9 cellular contexts compared by ENCODE assay signal in genomic region chr10:110528224-110528997, GRCh38. TPM values are rescaled to one million over a fixed set of nuclear protein-coding genes. Genes with fewer than 3 reads are reported as not detected.
DNase-seq lines count a peak whose midpoint lies in the region; ATAC-seq and TF ChIP-seq lines count a peak whose summit lies in the region.
"Had no signal": no experiment of that assay in that cellular context is flagged by ENCODE, and none has a peak within 500 bp of the region (broad histone marks: within the 10 kb centered on the region; RNA-seq: fewer than 3 reads in every experiment).

No MANE protein-coding gene starts in this region.

- DNase-seq in HFFc6 (no peak), PC-9 (no peak), fibroblast of pulmonary artery (ENCODE audit: low read depth) (peak; percentile 77), GM19238 (ENCODE audit: insufficient read length, low spot score) (no peak), activated gamma-delta T cell treated with Interleukin-2 at 50 U/mL for 16 hours (no peak), GOT3 (lab: John Stamatoyannopoulos, UW) (no peak), inferior parietal cortex (ENCODE audit: extremely low spot score) (no peak)
- DNase-seq: OCI-M1 had no signal

- H3K9me3 Mint-ChIP-seq in HFFc6: no peaks in the 10 kb centered on the region

- no peak overlapping the region for H3K4me3 ChIP-seq in PC-9
- no peak overlapping the region for H3K4me3 ChIP-seq in fibroblast of pulmonary artery (replicated peaks; ENCODE audit: low read depth, low read length)

- H3K27ac Mint-ChIP-seq in HFFc6: peak overlapping the region; percentile 72

- CTCF ChIA-PET in PC-9 (lab: Charles Lee): no interaction called here

- no peaks in the 10 kb centered on the region for H3K27me3 ChIP-seq in PC-9 (ENCODE audit: insufficient read depth, low read depth)

- intact Hi-C loops in PC-9 (cut with micrococcal nuclease; ENCODE audit: unreplicated experiment): no loop called here

- peaks cover 68% of the 10 kb centered on the region for H3F3A ChIP-seq in PC-9 (ENCODE audit: insufficient read depth, low read depth)

- no TSS peak for BruUV-seq in PC-9 (replicated peaks; lab: Mats Ljungman, UMichigan)

- ATAC-seq in GM18868 (IDR thresholded peaks at IDR 0.05; ENCODE audit: unreplicated experiment): peak; percentile 6

- peaks cover 59% of the 10 kb centered on the region for H3K4me1 ChIP-seq in PC-9 (replicated peaks; ENCODE audit: insufficient read depth)

- no peaks in the 10 kb centered on the region for H3K36me3 Mint-ChIP-seq in HFFc6 (ENCODE audit: low read depth)

- H3K4me3 Mint-ChIP-seq in HFFc6: peak overlapping the region; percentile 24

- H3K27me3 Mint-ChIP-seq in HFFc6 (ENCODE audit: insufficient read depth): peaks cover 5% of the 10 kb centered on the region

- H3K4me1 Mint-ChIP-seq in HFFc6 (ENCODE audit: low read depth): peaks cover 80% of the 10 kb centered on the region

- peak overlapping the region; percentile 88 for H3K27ac ChIP-seq in PC-9

- no peak for TF ChIP-seq CTCF in HFFc6 (IDR thresholded peaks at IDR 0.05)
- no peak for TF ChIP-seq CTCF in PC-9 (conservative IDR thresholded peaks at IDR 0.05)
- no peak for TF ChIP-seq CTCF in fibroblast of pulmonary artery (IDR thresholded peaks at IDR 0.05; ENCODE audit: low read length, missing control alignments)

- no peaks in the 10 kb centered on the region for H3K9me2 ChIP-seq in PC-9 (ENCODE audit: insufficient read depth)

- POLR2A ChIA-PET in PC-9 (lab: Charles Lee; ENCODE audit: unreplicated experiment): no interaction called here

- H3K4me2 ChIP-seq in PC-9: peak overlapping the region; percentile 67; the same call in 1 of the 2 replicates

- H4K20me1 ChIP-seq in PC-9 (ENCODE audit: insufficient read depth): no peaks in the 10 kb centered on the region; the same call in 1 of the 2 replicates

- H3K79me2 ChIP-seq in PC-9 (ENCODE audit: low read depth): peaks cover 3% of the 10 kb centered on the region; the same call in 1 of the 2 replicates

- H3K36me3 ChIP-seq in PC-9 (ENCODE audit: low read depth): peaks cover 14% of the 10 kb centered on the region; the same call in 1 of the 2 replicates

- H2AFZ ChIP-seq in PC-9: no peak overlapping the region

- H3K9me3 ChIP-seq in PC-9 (ENCODE audit: insufficient read depth, low read depth): no peaks in the 10 kb centered on the region

RNA-seq across cellular contexts. Expression of gene DUSP5, which starts 30.7 kb away (rescaled TPM):
- total RNA-seq in HFFc6 (2021; fragmentation: NEBNext Ultra II Directional; extraction: Animal tissue kit (Norgen Biotek cat#: 25700)): 10 to 100 TPM; 31.9 to 58.2 (median 35.0) TPM
- total RNA-seq in PC-9 (2021): 14.2 and 19.0 TPM in 2 replicates

RNA-seq across cellular contexts. Expression of gene SMC3, which starts 39.1 kb away (rescaled TPM):
- total RNA-seq in HFFc6 (2021; fragmentation: NEBNext Ultra II Directional; extraction: Animal tissue kit (Norgen Biotek cat#: 25700)): 10 to 100 TPM; 26.0 to 40.5 (median 38.0) TPM
- total RNA-seq in PC-9 (2021): 22.1 and 31.2 TPM in 2 replicates
